27 cellular contexts compared by ENCODE assay signal in the genomic region with DNA sequence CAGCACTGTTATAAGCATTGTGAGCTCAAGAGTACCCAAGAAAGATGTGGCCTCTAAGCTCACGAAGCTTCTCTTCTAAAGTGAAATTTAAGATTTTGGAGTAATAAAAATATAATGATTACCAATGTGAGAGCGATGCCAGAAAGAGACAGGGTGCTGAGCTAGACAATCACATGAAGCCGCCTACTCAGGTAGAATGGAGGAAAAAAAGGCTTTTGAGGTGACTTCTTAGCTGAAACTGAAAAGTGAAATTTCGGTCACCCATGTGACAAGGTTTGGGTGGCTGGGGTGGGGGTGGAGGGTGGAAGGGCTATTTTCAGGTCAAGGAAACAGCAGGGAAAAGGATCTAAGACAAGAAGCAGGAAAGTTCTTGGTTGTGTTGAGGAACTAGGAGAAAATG.
"Had no signal": no experiment of that assay in that cellular context is flagged by ENCODE, and none has a peak within 500 bp of the region (broad histone marks: within the 10 kb centered on the region; RNA-seq: fewer than 3 reads in every experiment).

No MANE protein-coding gene starts in this region.

- H3K27ac Mint-ChIP-seq: nephron; neural progenitor cell; progenitor cell of endocrine pancreas; stimulated activated effector memory CD8-positive, alpha-beta T cell treated with anti-CD3 and anti-CD28 coated beads, Interleukin-12 subunit alpha, Interleukin-12 subunit beta, amount 100 ng/mL, for 72 hours; stimulated activated naive B cell treated with anti-CD40 and anti-IgM and Interleukin-4, amounts not matched to agents 10 μg/mL and 1 μg/mL and 100 μg/mL, for 72 hours; stimulated activated naive CD8-positive, alpha-beta T cell treated with anti-CD3 and anti-CD28 coated beads, Interleukin-15, Interleukin-2, amounts not matched to agents 100 ng/mL and 50 ng/mL, for 24 hours had no signal

- H3K27me3 ChIP-seq: neural progenitor cell, ovary, right lobe of liver, sigmoid colon, stomach, thyroid gland, tibial nerve, upper lobe of left lung, vagina had no signal

- ATAC-seq: psoas muscle; right cardiac atrium; right lobe of liver; stimulated activated effector memory CD8-positive, alpha-beta T cell treated with anti-CD3 and anti-CD28 coated beads, Interleukin-12 subunit alpha, Interleukin-12 subunit beta, amount 100 ng/mL, for 72 hours; stimulated activated naive B cell treated with anti-CD40 and anti-IgM and Interleukin-4, amounts not matched to agents 10 μg/mL and 1 μg/mL and 100 μg/mL, for 72 hours had no signal

- H2AFZ ChIP-seq: neural progenitor cell, parathyroid adenoma had no signal

- H3K4me3 ChIP-seq: neural progenitor cell, ovary, psoas muscle, right lobe of liver, sigmoid colon, stomach, thoracic aorta, thyroid gland, tibial nerve, upper lobe of left lung, vagina had no signal

- H3K4me1 ChIP-seq: parathyroid adenoma, psoas muscle, right lobe of liver, sigmoid colon, stomach, thyroid gland, tibial nerve, upper lobe of left lung, vagina had no signal

- H3K36me3 Mint-ChIP-seq: neural progenitor cell; stimulated activated effector memory CD8-positive, alpha-beta T cell treated with anti-CD3 and anti-CD28 coated beads, Interleukin-12 subunit alpha, Interleukin-12 subunit beta, amount 100 ng/mL, for 72 hours; stimulated activated naive B cell treated with anti-CD40 and anti-IgM and Interleukin-4, amounts not matched to agents 10 μg/mL and 1 μg/mL and 100 μg/mL, for 72 hours had no signal

- H3K27ac ChIP-seq: neural progenitor cell, ovary, parathyroid adenoma, psoas muscle, right lobe of liver, sigmoid colon, stomach, thoracic aorta, thyroid gland, tibial nerve, upper lobe of left lung, vagina had no signal

- H3K79me2 ChIP-seq: parathyroid adenoma had no signal

- H3K9me3 Mint-ChIP-seq: nephron; stimulated activated naive CD8-positive, alpha-beta T cell treated with anti-CD3 and anti-CD28 coated beads, Interleukin-15, Interleukin-2, amounts not matched to agents 100 ng/mL and 50 ng/mL, for 24 hours had no signal

- H3K4me2 ChIP-seq: neural progenitor cell had no signal

- H3K9ac ChIP-seq: neural progenitor cell, parathyroid adenoma had no signal

- H3K9me3 ChIP-seq: ovary, psoas muscle, right lobe of liver, sigmoid colon, stomach, thoracic aorta, thyroid gland, tibial nerve, upper lobe of left lung, vagina had no signal

- H3K36me3 ChIP-seq: neural progenitor cell, ovary, right lobe of liver, sigmoid colon, stomach, thoracic aorta, thyroid gland, tibial nerve, upper lobe of left lung, vagina had no signal

- DNase-seq: occipital lobe; ovary; posterior cingulate gyrus; psoas muscle; right cardiac atrium; right lobe of liver; sigmoid colon; small intestine; stimulated activated CD4-positive, alpha-beta T cell treated with anti-CD3 and anti-CD28 coated beads, Interleukin-15, amount 100 ng/mL, for 24 hours; stimulated activated CD4-positive, alpha-beta T cell treated with anti-CD3 and anti-CD28 coated beads, Interleukin-2, amount 100 ng/mL, for 24 hours; stimulated activated CD4-positive, alpha-beta T cell treated with anti-CD3 and anti-CD28 coated beads, Interleukin-2, amount 100 ng/mL, for 48 hours; stimulated activated CD4-positive, alpha-beta T cell treated with anti-CD3 and anti-CD28 coated beads, Interleukin-4, amount 100 ng/mL, for 24 hours; stimulated activated naive B cell treated with anti-CD40 and anti-IgM and Interleukin-4, amounts not matched to agents 10 μg/mL and 1 μg/mL and 100 μg/mL, for 72 hours; stimulated activated naive CD4-positive, alpha-beta T cell treated with Interleukin-2 at 50 U/mL for 16 hours; stomach; thyroid gland; trophoblast cell; upper lobe of left lung had no signal
